ENCODE assay signal across 8 cellular contexts in genomic region chr2:71154798-71155197, GRCh38. TPM values are rescaled to one million over a fixed set of nuclear protein-coding genes. Genes with fewer than 3 reads are reported as not detected.
DNase-seq lines count a peak whose midpoint lies in the region; ATAC-seq and TF ChIP-seq lines count a peak whose summit lies in the region.

No MANE protein-coding gene starts in this region.

- 68 to 72% methylated on average over 6 of the region's 6 CpGs for WGBS in lower leg skin, 2 donors

- peaks cover 11% of the 10 kb centered on the region for H3K36me3 ChIP-seq in right atrium auricular region

- H3K4me3 ChIP-seq in lower leg skin (ENCODE audit: low read depth, poor library complexity, severe bottlenecking) (no peak overlapping the region), right atrium auricular region (no peak overlapping the region)

- peak; percentile 57 for TF ChIP-seq CTCF in foreskin keratinocyte (conservative IDR thresholded peaks at IDR 0.05)
- no peak for TF ChIP-seq CTCF in lower leg skin (IDR thresholded peaks at IDR 0.05)
- TF ChIP-seq CTCF in right atrium auricular region (IDR thresholded peaks at IDR 0.05): no peak

- TF ChIP-seq POLR2A in lower leg skin (IDR thresholded peaks at IDR 0.05): no peak

- intact Hi-C loops in lower leg skin (cut with DNase I; ENCODE audit: low total_unique reads): no loop called here

- H3K27ac ChIP-seq in foreskin keratinocyte (no peak overlapping the region), right atrium auricular region (no peak overlapping the region)

- H3K4me1 ChIP-seq in foreskin keratinocyte (no peaks in the 10 kb centered on the region), right atrium auricular region (peaks cover 0 to 10% of the 10 kb centered on the region in 2 donors)

- DNase-seq in NOMO-1 treated with dmso at 0.1 percent for 144 hours (lab: John Stamatoyannopoulos, UW; ENCODE audit: unreplicated experiment) (peak; percentile 17), foreskin keratinocyte (peak in 1 of 2 donors; percentile 29), lower leg skin (ENCODE audit: low spot score in 2 of 2) (no peak), globus pallidus (ENCODE audit: low spot score) (no peak), SHP77 treated with DMSO at 0.1 percent for 48 hours (lab: John Stamatoyannopoulos, UW) (no peak), right atrium auricular region (ENCODE audit: low spot score) (no peak)

- H3K27me3 ChIP-seq in foreskin keratinocyte (peaks cover 7% of the 10 kb centered on the region), right atrium auricular region (no peaks in the 10 kb centered on the region)

- ATAC-seq in GM18498 (IDR thresholded peaks at IDR 0.05; ENCODE audit: unreplicated experiment) (peak; percentile 85), HG02623 (IDR thresholded peaks at IDR 0.05; ENCODE audit: unreplicated experiment) (peak; percentile 65), foreskin keratinocyte (peak; percentile 51)

- no peaks in the 10 kb centered on the region for H3K9me3 ChIP-seq in right atrium auricular region

RNA-seq across cellular contexts. Expression of gene MPHOSPH10, which starts 24.4 kb away (rescaled TPM):
- 23.1 and 25.3 TPM in 2 replicates for total RNA-seq in foreskin keratinocyte
- polyA plus RNA-seq in foreskin keratinocyte: 14.4 and 18.2 TPM in 2 replicates
- total RNA-seq in lower leg skin: 10 to 100 TPM; 19.0 to 28.1 (median 21.8) TPM
- total RNA-seq in right atrium auricular region: 10 to 100 TPM; 14.0 to 17.3 TPM

RNA-seq across cellular contexts. Expression of gene MCEE, which starts 24.8 kb away (rescaled TPM):
- total RNA-seq in foreskin keratinocyte (7.3 and 8.5 TPM in 2 replicates), lower leg skin (10 to 100 TPM; 19.0 to 45.2 (median 33.3) TPM), right atrium auricular region (10 to 100 TPM; 17.2 to 27.5 TPM)
- 6.9 and 7.7 TPM in 2 replicates for polyA plus RNA-seq in foreskin keratinocyte
